10 cellular contexts compared by ENCODE assay signal in the genomic region with DNA sequence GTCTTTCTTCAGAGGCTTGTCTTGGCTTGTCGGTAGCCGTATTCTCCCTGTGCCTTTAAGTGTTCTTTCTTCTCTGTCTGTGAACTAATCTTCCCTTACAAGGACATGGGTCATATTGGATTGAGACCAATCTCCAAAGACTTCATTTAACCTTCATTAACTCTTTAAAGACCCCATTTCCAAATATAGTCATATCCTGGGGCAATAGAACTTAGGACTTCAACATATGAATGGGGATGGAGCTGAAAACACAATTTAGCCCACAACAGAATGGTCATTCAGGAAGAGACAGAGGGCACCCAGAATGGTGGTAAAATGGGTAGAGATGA.
DNase-seq lines count a peak whose midpoint lies in the region; ATAC-seq and TF ChIP-seq lines count a peak whose summit lies in the region.
"Had no signal": no experiment of that assay in that cellular context is flagged by ENCODE, and none has a peak within 500 bp of the region (broad histone marks: within the 10 kb centered on the region; RNA-seq: fewer than 3 reads in every experiment).

No MANE protein-coding gene starts in this region.

- no peaks in the 10 kb centered on the region for H3K27me3 ChIP-seq in esophagus squamous epithelium
- H3K27me3 ChIP-seq: cardiac muscle cell had no signal

- no peaks in the 10 kb centered on the region for H3K36me3 ChIP-seq in esophagus squamous epithelium
- H3K36me3 ChIP-seq: cardiac muscle cell had no signal

- no peak for ATAC-seq in natural killer cell treated with Interleukin-12 subunit alpha and Interleukin-12 subunit beta and Interleukin-15 and Interleukin-18, amount 100 ng/mL, for 72 hours
- no peak for ATAC-seq in natural killer cell
- ATAC-seq in T-helper 17 cell, result no peak
- no peak for ATAC-seq in HG03469 (IDR thresholded peaks at IDR 0.05; ENCODE audit: unreplicated experiment)
- no peak for ATAC-seq in HG02610 (IDR thresholded peaks at IDR 0.05; ENCODE audit: unreplicated experiment)

- H3K27ac Mint-ChIP-seq in natural killer cell treated with Interleukin-12 subunit alpha and Interleukin-12 subunit beta and Interleukin-15 and Interleukin-18, amount 100 ng/mL, for 72 hours, result peak overlapping the region; percentile 90 to 95
- peak overlapping the region in 1 of 2 donors; percentile 75 for H3K27ac Mint-ChIP-seq in natural killer cell
- H3K27ac Mint-ChIP-seq in T-helper 17 cell, result peak overlapping the region; percentile 89

- TF ChIP-seq POLR2A in esophagus squamous epithelium (IDR thresholded peaks at IDR 0.05), result no peak

- H3K4me1 Mint-ChIP-seq in natural killer cell treated with Interleukin-12 subunit alpha and Interleukin-12 subunit beta and Interleukin-15 and Interleukin-18, amount 100 ng/mL, for 72 hours (ENCODE audit: low read depth in 2 of 2), result peaks cover 65 to 75% of the 10 kb centered on the region in 2 donors
- H3K4me1 Mint-ChIP-seq in natural killer cell (peaks cover 27 to 30% of the 10 kb centered on the region in 2 donors), T-helper 17 cell (peaks cover 28% of the 10 kb centered on the region)

- no peak for DNase-seq in natural killer cell treated with Interleukin-12 subunit alpha and Interleukin-12 subunit beta and Interleukin-15 and Interleukin-18, amount 100 ng/mL, for 72 hours (ENCODE audit: low spot score)
- no peak for DNase-seq in natural killer cell
- no peak for DNase-seq in T-helper 17 cell
- no peak for DNase-seq in esophagus squamous epithelium (lab: John Stamatoyannopoulos, UW)
- no peak for DNase-seq in foreskin fibroblast
- DNase-seq in NCI-H82 (lab: John Stamatoyannopoulos, UW), result no peak
- DNase-seq: NCI-H1048 had no signal

- H3K4me3 ChIP-seq in esophagus squamous epithelium (no peak overlapping the region), foreskin fibroblast (ENCODE audit: low read depth in 1 of 2, low read length in 2 of 2) (no peak overlapping the region)
- H3K4me3 ChIP-seq: cardiac muscle cell had no signal

- H3K27me3 Mint-ChIP-seq in natural killer cell treated with Interleukin-12 subunit alpha and Interleukin-12 subunit beta and Interleukin-15 and Interleukin-18, amount 100 ng/mL, for 72 hours, result no peaks in the 10 kb centered on the region
- H3K27me3 Mint-ChIP-seq in natural killer cell (ENCODE audit: low read depth in 2 of 2) (peaks cover 7 to 10% of the 10 kb centered on the region in 2 donors), T-helper 17 cell (no peaks in the 10 kb centered on the region)

- H3K4me1 ChIP-seq in esophagus squamous epithelium, result peaks cover 23 to 35% (median 23%) of the 10 kb centered on the region in 3 donors

- intact Hi-C loops in natural killer cell (cut with micrococcal nuclease) (no loop called here), esophagus squamous epithelium (cut with DNase I) (no loop called here)

- H3K36me3 Mint-ChIP-seq in natural killer cell treated with Interleukin-12 subunit alpha and Interleukin-12 subunit beta and Interleukin-15 and Interleukin-18, amount 100 ng/mL, for 72 hours, result peaks cover 8% of the 10 kb centered on the region
- no peaks in the 10 kb centered on the region for H3K36me3 Mint-ChIP-seq in natural killer cell
- H3K36me3 Mint-ChIP-seq in T-helper 17 cell (ENCODE audit: low read depth), result no peaks in the 10 kb centered on the region

- H3K27ac ChIP-seq in esophagus squamous epithelium, result peak overlapping the region; percentile 32 to 73 (median 55)
- H3K27ac ChIP-seq: cardiac muscle cell had no signal

- TF ChIP-seq CTCF in natural killer cell (IDR thresholded peaks at IDR 0.05) (no peak), esophagus squamous epithelium (IDR thresholded peaks at IDR 0.05) (no peak), foreskin fibroblast (IDR thresholded peaks at IDR 0.05; ENCODE audit: low read depth, low read length) (no peak)

- peaks cover 4% of the 10 kb centered on the region for H3K9me3 Mint-ChIP-seq in natural killer cell treated with Interleukin-12 subunit alpha and Interleukin-12 subunit beta and Interleukin-15 and Interleukin-18, amount 100 ng/mL, for 72 hours
- H3K9me3 Mint-ChIP-seq in natural killer cell, result no peaks in the 10 kb centered on the region

- H3K9me3 ChIP-seq in T-helper 17 cell (ENCODE audit: control insufficient read depth, low read length, poor library complexity, severe bottlenecking) (no peaks in the 10 kb centered on the region), esophagus squamous epithelium (no peaks in the 10 kb centered on the region)

- peak overlapping the region; percentile 76 for H3K4me3 Mint-ChIP-seq in natural killer cell treated with Interleukin-12 subunit alpha and Interleukin-12 subunit beta and Interleukin-15 and Interleukin-18, amount 100 ng/mL, for 72 hours
- H3K4me3 Mint-ChIP-seq in natural killer cell (no peak overlapping the region), T-helper 17 cell (peak overlapping the region; percentile 81)

- 16 to 33% methylated on average over 2 of the region's 2 CpGs for WGBS in esophagus squamous epithelium, 2 donors
